In genomic region chr4:48801739-48802138, GRCh38 we compare ENCODE assay signal across 21 cellular contexts. TPM values are rescaled to one million over a fixed set of nuclear protein-coding genes. Genes with fewer than 3 reads are reported as not detected.
DNase-seq lines count a peak whose midpoint lies in the region; ATAC-seq, FAIRE-seq and TF ChIP-seq lines count a peak whose summit lies in the region.
"Had no signal": no experiment of that assay in that cellular context is flagged by ENCODE, and none has a peak within 500 bp of the region (broad histone marks: within the 10 kb centered on the region; RNA-seq: fewer than 3 reads in every experiment).

No MANE protein-coding gene starts in this region.

- ATAC-seq in Right ventricle myocardium superior (ENCODE audit: poor library complexity) (peak; percentile 46), GM12878 (no peak), left ventricle myocardium superior (peak; percentile 65), aorta (ENCODE audit: low FRiP score) (peak; percentile 86), GM21717 (IDR thresholded peaks at IDR 0.05; ENCODE audit: unreplicated experiment) (no peak)
- ATAC-seq: CD8-positive, alpha-beta T cell; K562; lower lobe of right lung; natural killer cell had no signal

- SMC1A ChIA-PET in GM12878 (lab: Charles Lee; ENCODE audit: uncharacterized antibody, unreplicated experiment): interaction anchor here (0.5 to 1.3 kb wide), 6 partner anchors 10 to 101 kb away, joined by 3 to 5 read pairs (median 3); partner anchors contain the start of gene FRYL

- H3K9me3 ChIP-seq in GM12878 (replicated peaks; ENCODE audit: control insufficient read depth, insufficient read depth, low read length) (no peaks in the 10 kb centered on the region), aorta (ENCODE audit: control insufficient read depth, low read length) (no peaks in the 10 kb centered on the region)
- H3K9me3 ChIP-seq: lower lobe of right lung, vagina had no signal

- 100% methylated on average over 1 of the region's 1 CpG for WGBS in GM12878 (ENCODE audit: insufficient coverage, insufficient replicate concordance, low lambda C conversion rate, missing lambda C conversion rate)
- WGBS in aorta, 2 donors: 6% methylated on average over 1 of the region's 1 CpG

- no peak overlapping the region for H2AFZ ChIP-seq in GM12878 (ENCODE audit: control insufficient read depth, low read depth, low read length)

- H3K27ac ChIP-seq in GM12878 (ENCODE audit: control insufficient read depth, insufficient read depth): no peak overlapping the region
- H3K27ac ChIP-seq in aorta (ENCODE audit: low read depth in 1 of 2, low read length in 2 of 2): no peak overlapping the region
- H3K27ac ChIP-seq: lower lobe of right lung, vagina had no signal

- no peak for TF ChIP-seq POLR2A in GM12878 (IDR thresholded peaks at IDR 0.05; ENCODE audit: low read depth, low read length)

- H3K9ac ChIP-seq in GM12878 (ENCODE audit: control insufficient read depth, insufficient read depth, low read length): no peak overlapping the region

- RAD21 ChIA-PET in GM12878 (lab: Charles Lee; ENCODE audit: unreplicated experiment): interaction anchor here (0.7 kb wide), 1 partner anchor 134 kb away, joined by 3 read pairs; no protein-coding TSS in a partner anchor

- TF ChIP-seq EP300 in GM12878 (IDR thresholded peaks at IDR 0.05; ENCODE audit: borderline replicate concordance in 1 of 2, control insufficient read depth in 1 of 2, low read depth in 2 of 2, low read length in 2 of 2): no peak

- H3K36me3 ChIP-seq in GM12878 (ENCODE audit: control insufficient read depth in 2 of 2, insufficient read depth in 2 of 2, low read length in 1 of 2) (no peaks in the 10 kb centered on the region), aorta (ENCODE audit: control insufficient read depth in 1 of 2, insufficient read depth in 2 of 2, low read length in 1 of 2) (no peaks in the 10 kb centered on the region)
- H3K36me3 ChIP-seq: lower lobe of right lung, vagina had no signal

- DNase-seq in Right ventricle myocardium superior (no peak), cardiac septum (ENCODE audit: low spot score) (no peak), GM12878 (ENCODE audit: low read depth, low spot score) (no peak), left ventricle myocardium superior (no peak), aorta (no peak), anterior cingulate cortex (lab: John Stamatoyannopoulos, UW) (no peak), globus pallidus (ENCODE audit: low spot score) (no peak)
- DNase-seq: activated CD4-positive, alpha-beta T cell treated with anti-CD3 and anti-CD28 coated beads for 1 hour; activated naive CD4-positive, alpha-beta T cell treated with anti-CD3 and anti-CD28 coated beads for 36 hours; CD8-positive, alpha-beta T cell; lower lobe of right lung; natural killer cell; NCI-H1417 treated with DMSO at 0.1 percent for 48 hours; NK-92 treated with Interleukin-12 subunit alpha and Interleukin-12 subunit beta, amount 100 ng/mL, for 24 hours; retina; SIG-M5; stimulated activated CD4-positive, alpha-beta T cell treated with anti-CD3 and anti-CD28 coated beads, Interleukin-15, amount 100 ng/mL, for 24 hours; T-helper 9 cell had no signal

- H3K79me2 ChIP-seq in GM12878 (ENCODE audit: control insufficient read depth, insufficient read depth, low read length): no peaks in the 10 kb centered on the region

- 0 out of 2 replicates have a peak, but pooled peaks cover 3% of the 10 kb centered on the region for H3K4me1 ChIP-seq in GM12878 (ENCODE audit: control insufficient read depth, insufficient read depth, low read length)
- H3K4me1 ChIP-seq in aorta (ENCODE audit: control insufficient read depth in 1 of 2, insufficient read depth in 2 of 2, low read length in 2 of 2): peaks cover 3 to 6% of the 10 kb centered on the region in 2 donors
- H3K4me1 ChIP-seq: lower lobe of right lung had no signal

- no peak for TF ChIP-seq CTCF in GM12878 (IDR thresholded peaks at IDR 0.05 in 2 of 3, conservative IDR thresholded peaks at IDR 0.05 in 1 of 3; ENCODE audit: control insufficient read depth in 2 of 3, extremely low read depth in 1 of 3, insufficient read depth in 1 of 3, low read depth in 3 of 3, low read length in 3 of 3)

- in situ Hi-C loops in GM12878 (cut with MboI): no loop called here

- BruUV-seq in GM12878 (replicated peaks; lab: Mats Ljungman, UMichigan): no TSS peak

- POLR2A ChIA-PET in GM12878 (lab: Charles Lee): no interaction called here

- H3K4me2 ChIP-seq in GM12878 (ENCODE audit: control insufficient read depth, insufficient read depth): peak overlapping the region; percentile 2; the same call in 1 of the 2 replicates

- H4K20me1 ChIP-seq in GM12878 (ENCODE audit: control insufficient read depth, insufficient read depth): no peaks in the 10 kb centered on the region

- FAIRE-seq in GM12878 (lab: Jason Lieb, UNC): no peak
- FAIRE-seq: K562 had no signal

- intact Hi-C loops in Right ventricle myocardium superior (cut with DNase I) (no loop called here), cardiac septum (cut with DNase I) (no loop called here), GM12878 (cut with micrococcal nuclease; ENCODE audit: unreplicated experiment) (no loop called here), left ventricle myocardium superior (cut with micrococcal nuclease) (no loop called here), aorta (cut with DNase I) (loop anchor here in 1 of 2 donors (2.0 to 10.0 kb wide), 2 partner anchors 21 to 103 kb away; partner anchors contain the start of genes FRYL and OCIAD2)

- no peak for TF ChIP-seq RAD21 in GM12878 (IDR thresholded peaks at IDR 0.05; ENCODE audit: insufficient read depth, low read depth, low read length)

- CTCF ChIA-PET in GM12878 (lab: Yijun Ruan, JAX): no interaction called here

- H3K27me3 ChIP-seq in GM12878 (replicated peaks in 1 of 2; ENCODE audit: control insufficient read depth in 2 of 2, insufficient read depth in 2 of 2, low read length in 1 of 2): no peaks in the 10 kb centered on the region
- H3K27me3 ChIP-seq in aorta (ENCODE audit: control insufficient read depth in 1 of 2, insufficient read depth in 2 of 2, low read length in 1 of 2): no peaks in the 10 kb centered on the region
- H3K27me3 ChIP-seq: vagina had no signal

- no peak overlapping the region for H3K4me3 ChIP-seq in GM12878
- H3K4me3 ChIP-seq in aorta (ENCODE audit: low read length in 2 of 2): peak overlapping the region in 1 of 2 donors; percentile 19
- H3K4me3 ChIP-seq: K562, lower lobe of right lung, vagina had no signal

RNA-seq across cellular contexts. Expression of gene FRYL, which starts 21.7 kb away (rescaled TPM):
- total RNA-seq in Right ventricle myocardium superior (27.9 TPM), cardiac septum (41.0 TPM), GM12878 (2014; rRNA removed) (44.3 and 54.1 TPM in 2 replicates), GM12878 (2014; rRNA removed; fragmentation: Illumina TruSeq; extraction: Trizol) (50.6 and 53.6 TPM in 2 replicates), GM12878 (2021) (40.9 and 48.4 TPM in 2 replicates), left ventricle myocardium superior (40.2 TPM), aorta (100 to 1,000 TPM; 141 TPM)
- 290 and 300 TPM in 2 replicates for total RNA-seq in GM12878 (2013; cell fraction: nucleolus; rRNA removed)
- 9.6 TPM for polyA plus RNA-seq in GM12878 (2011; ENCODE audit: low read depth)
- polyA plus RNA-seq in GM12878 (2011; rRNA removed) (42.5 and 57.4 TPM in 2 replicates), GM12878 (2014; fragmentation: Illumina TruSeq; extraction: Trizol) (27.0 and 31.0 TPM in 2 replicates), GM12878 (2014; fragmentation: Nextera tagmentation; extraction: Ambion mirVana) (10 to 100 TPM; 10.3 to 12.6 TPM), GM12878 (2014; rRNA removed) (23.0 and 23.8 TPM in 2 replicates), GM12878 (2016; fragmentation: Nextera tagmentation; extraction: Ambion mirVana) (10 to 100 TPM; 28.4 to 29.0 TPM), aorta (10 to 100 TPM; 12.8 to 30.8 TPM)
- 15.4 and 21.6 TPM in 2 replicates for polyA plus RNA-seq in GM12878 (2011; cell fraction: cytosol; rRNA removed)
- 51.3 and 52.6 TPM in 2 replicates for polyA plus RNA-seq in GM12878 (2011; cell fraction: nucleus; rRNA removed)
- 14.6 and 20.4 TPM in 2 replicates for polyA plus RNA-seq in GM12878 (2012)
- polyA minus RNA-seq in GM12878 (2011; rRNA and poly(A)+ RNA removed): 128 and 172 TPM in 2 replicates
- 36.4 and 41.7 TPM in 2 replicates for polyA minus RNA-seq in GM12878 (2011; cell fraction: cytosol; rRNA and poly(A)+ RNA removed)
- polyA minus RNA-seq in GM12878 (2011; cell fraction: nucleus; rRNA and poly(A)+ RNA removed): 164 and 223 TPM in 2 replicates

RNA-seq across cellular contexts. Expression of gene OCIAD1, which starts 29.1 kb away (rescaled TPM):
- 121 TPM for total RNA-seq in Right ventricle myocardium superior
- 137 TPM for total RNA-seq in cardiac septum
- 201 and 206 TPM in 2 replicates for total RNA-seq in GM12878 (2013; cell fraction: nucleolus; rRNA removed)
- total RNA-seq in GM12878 (2014; rRNA removed): 89.6 and 104 TPM in 2 replicates
- total RNA-seq in GM12878 (2014; rRNA removed; fragmentation: Illumina TruSeq; extraction: Trizol): 107 and 109 TPM in 2 replicates
- 89.1 and 90.6 TPM in 2 replicates for total RNA-seq in GM12878 (2021)
- polyA plus RNA-seq in GM12878 (2011; ENCODE audit: low read depth): 108 TPM
- polyA plus RNA-seq in GM12878 (2011; rRNA removed): 178 and 255 TPM in 2 replicates
- 84.6 and 88.1 TPM in 2 replicates for polyA plus RNA-seq in GM12878 (2011; cell fraction: cytosol; rRNA removed)
- 76.2 and 80.2 TPM in 2 replicates for polyA plus RNA-seq in GM12878 (2011; cell fraction: nucleus; rRNA removed)
- polyA plus RNA-seq in GM12878 (2012): 99.9 and 107 TPM in 2 replicates
- polyA plus RNA-seq in GM12878 (2014; fragmentation: Illumina TruSeq; extraction: Trizol): 196 and 261 TPM in 2 replicates
- polyA plus RNA-seq in GM12878 (2014; fragmentation: Nextera tagmentation; extraction: Ambion mirVana): 100 to 1,000 TPM; 131 to 141 TPM
- 93.4 and 108 TPM in 2 replicates for polyA plus RNA-seq in GM12878 (2014; rRNA removed)
- 100 to 1,000 TPM; 146 to 148 TPM for polyA plus RNA-seq in GM12878 (2016; fragmentation: Nextera tagmentation; extraction: Ambion mirVana)
- polyA minus RNA-seq in GM12878 (2011; rRNA and poly(A)+ RNA removed): 53.7 and 65.8 TPM in 2 replicates
- 35.5 and 40.1 TPM in 2 replicates for polyA minus RNA-seq in GM12878 (2011; cell fraction: cytosol; rRNA and poly(A)+ RNA removed)
- 64.0 and 117 TPM in 2 replicates for polyA minus RNA-seq in GM12878 (2011; cell fraction: nucleus; rRNA and poly(A)+ RNA removed)
- 131 TPM for total RNA-seq in left ventricle myocardium superior
- 100 to 1,000 TPM in 1 of 2 donors, 10 to 100 TPM in 1; 81.5 to 102 TPM for total RNA-seq in aorta
- polyA plus RNA-seq in aorta: 100 to 1,000 TPM; 104 to 112 TPM

Comparison
In these comparisons a context has a peak if more than half of its experiments do, and no peak if none do; other contexts are left out.
1. ATAC-seq: peak in Right ventricle myocardium superior (single experiment), left ventricle myocardium superior (single experiment) and aorta (single experiment); none in GM12878 (single experiment) and GM21717 (single experiment).